In genomic region chr6:27791182-27791939, GRCh38 we compare ENCODE assay signal across 8 cellular contexts.
A peak's percentile ranks its signal among the peaks of the same experiment; 100 is the strongest.
DNase-seq lines count a peak whose midpoint lies in the region; ATAC-seq and FAIRE-seq lines count a peak whose summit lies in the region.

No MANE protein-coding gene starts in this region.

- no peaks in the 10 kb centered on the region for H3K9me3 ChIP-seq in effector memory CD4-positive, alpha-beta T cell (ENCODE audit: control insufficient read depth, low read length)
- no peaks in the 10 kb centered on the region for H3K9me3 ChIP-seq in thymus (ENCODE audit: control insufficient read depth)

- no peaks in the 10 kb centered on the region for H3K36me3 ChIP-seq in effector memory CD4-positive, alpha-beta T cell (ENCODE audit: control insufficient read depth, insufficient read depth, low read length)
- no peaks in the 10 kb centered on the region for H3K36me3 ChIP-seq in thymus (ENCODE audit: control insufficient read depth, insufficient read depth)

- peak; percentile 71 for DNase-seq in activated CD8-positive, alpha-beta memory T cell treated with anti-CD3 and anti-CD28 coated beads for 24 hours
- no peak for DNase-seq in activated CD8-positive, alpha-beta memory T cell treated with anti-CD3 and anti-CD28 coated beads, Interleukin-2, amount 50 U/mL, for 4 hours
- peak; percentile 51 for DNase-seq in NCI-H1694 (lab: John Stamatoyannopoulos, UW)
- DNase-seq in effector memory CD4-positive, alpha-beta T cell: no peak
- DNase-seq in medulla oblongata (ENCODE audit: extremely low spot score): peak; percentile 89

- WGBS in thymus: 5% methylated on average over 22 of the region's 22 CpGs

- FAIRE-seq in TTC549 (lab: Jason Lieb, UNC): peak; percentile 7

- H3K27me3 ChIP-seq in effector memory CD4-positive, alpha-beta T cell (replicated peaks; ENCODE audit: control insufficient read depth, insufficient read depth, low read length, poor library complexity, severe bottlenecking): no peaks in the 10 kb centered on the region
- H3K27me3 ChIP-seq in thymus (ENCODE audit: control insufficient read depth, insufficient read depth): peaks cover 16% of the 10 kb centered on the region

- peaks cover 15% of the 10 kb centered on the region for H3K4me1 ChIP-seq in effector memory CD4-positive, alpha-beta T cell (ENCODE audit: control insufficient read depth, insufficient read depth, low read length, poor library complexity, severe bottlenecking)
- peaks cover 17% of the 10 kb centered on the region for H3K4me1 ChIP-seq in thymus (ENCODE audit: control insufficient read depth, insufficient read depth, low read length)

- no peak overlapping the region for H3K27ac ChIP-seq in effector memory CD4-positive, alpha-beta T cell (ENCODE audit: insufficient read depth, low read length, poor library complexity, severe bottlenecking)
- no peak overlapping the region for H3K27ac ChIP-seq in thymus (ENCODE audit: low read depth)

- ATAC-seq in GM18858 (IDR thresholded peaks at IDR 0.05; ENCODE audit: unreplicated experiment): no peak

- H3K4me3 ChIP-seq in effector memory CD4-positive, alpha-beta T cell (ENCODE audit: insufficient read depth, low read depth, low read length, poor library complexity, severe bottlenecking): peak overlapping the region; percentile 35
- peak overlapping the region; percentile 65 for H3K4me3 ChIP-seq in thymus (ENCODE audit: low read length)

Comparison
In these comparisons a context has a peak if more than half of its experiments do, and no peak if none do; other contexts are left out.
1. DNase-seq: peak in activated CD8-positive, alpha-beta memory T cell treated with anti-CD3 and anti-CD28 coated beads for 24 hours (single experiment), NCI-H1694 (single experiment) and medulla oblongata (single experiment); none in activated CD8-positive, alpha-beta memory T cell treated with anti-CD3 and anti-CD28 coated beads, Interleukin-2, amount 50 U/mL, for 4 hours (single experiment) and effector memory CD4-positive, alpha-beta T cell (0 of 3).